16 cellular contexts compared by ENCODE assay signal in the genomic region with DNA sequence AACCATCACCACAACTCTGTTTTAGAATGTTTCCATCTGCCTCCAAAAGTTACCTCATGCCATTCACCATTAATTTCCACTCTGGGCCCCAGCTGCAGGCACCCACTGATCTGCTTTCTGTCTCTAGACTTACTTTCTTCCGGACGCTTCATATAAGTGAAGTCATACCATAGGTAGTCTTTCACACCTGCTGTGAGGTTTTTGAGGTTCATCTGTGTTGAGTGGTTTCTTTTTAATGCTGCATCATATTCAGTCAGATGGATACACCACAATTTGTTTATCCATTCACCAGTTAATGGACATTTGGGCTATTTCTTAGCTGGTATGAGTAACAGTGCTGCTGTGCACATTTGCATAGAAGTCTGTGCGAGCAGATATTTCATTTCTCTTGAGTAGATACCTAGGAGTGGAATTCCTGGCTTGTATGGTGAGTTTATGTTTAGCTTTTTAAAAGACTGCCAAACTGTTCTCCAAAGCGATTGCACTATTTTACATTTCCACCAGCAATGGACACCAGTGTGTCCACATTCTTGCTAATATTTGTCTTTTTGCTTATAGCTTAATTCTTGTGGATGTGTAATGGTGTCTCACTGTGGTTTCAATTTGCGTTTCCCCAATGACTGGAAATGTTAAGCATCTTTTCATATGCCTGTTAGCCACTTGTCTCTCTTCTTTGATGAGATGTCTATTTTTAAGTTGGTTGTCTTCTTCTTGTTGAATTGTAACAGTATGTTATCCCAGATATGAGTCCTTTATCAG. TPM values are rescaled to one million over a fixed set of nuclear protein-coding genes. Genes with fewer than 3 reads are reported as not detected.
A peak's percentile ranks its signal among the peaks of the same experiment; 100 is the strongest.
DNase-seq lines count a peak whose midpoint lies in the region; ATAC-seq, FAIRE-seq and TF ChIP-seq lines count a peak whose summit lies in the region.
"Had no signal": no experiment of that assay in that cellular context is flagged by ENCODE, and none has a peak within 500 bp of the region (broad histone marks: within the 10 kb centered on the region; RNA-seq: fewer than 3 reads in every experiment).

No MANE protein-coding gene starts in this region.

- peaks cover 4% of the 10 kb centered on the region for H3K36me3 Mint-ChIP-seq in activated CD4-positive, alpha-beta T cell treated with anti-CD3 and anti-CD28 coated beads for 36 hours (ENCODE audit: low read depth)

- DNase-seq in activated CD4-positive, alpha-beta T cell treated with anti-CD3 and anti-CD28 coated beads for 36 hours = peak; percentile 23
- no peak for DNase-seq in activated CD4-positive, alpha-beta T cell treated with anti-CD3 and anti-CD28 coated beads, Interleukin-2, amount 50 U/mL, for 1 hour
- DNase-seq in H54 (ENCODE audit: insufficient read length, low spot score) (no peak), germinal center (ENCODE audit: low spot score) (peak; percentile 34), SHP77 treated with DMSO at 0.1 percent for 48 hours (lab: John Stamatoyannopoulos, UW) (no peak), GF-D8 (lab: John Stamatoyannopoulos, UW) (no peak), COLO668 (lab: John Stamatoyannopoulos, UW; ENCODE audit: unreplicated experiment) (no peak)
- DNase-seq: 8988T; anterior cingulate cortex; KG1; NCI-H345; stimulated activated CD8-positive, alpha-beta memory T cell treated with anti-CD3 and anti-CD28 coated beads, Interleukin-4, amount 100 ng/mL, for 48 hours had no signal

- no peaks in the 10 kb centered on the region for H3K9me3 Mint-ChIP-seq in activated CD4-positive, alpha-beta T cell treated with anti-CD3 and anti-CD28 coated beads for 36 hours (ENCODE audit: low read depth)
- H3K9me3 Mint-ChIP-seq: GM23338 had no signal

- peaks cover 8% of the 10 kb centered on the region for H3K4me1 Mint-ChIP-seq in activated CD4-positive, alpha-beta T cell treated with anti-CD3 and anti-CD28 coated beads for 36 hours

- ATAC-seq in activated CD4-positive, alpha-beta T cell treated with anti-CD3 and anti-CD28 coated beads for 36 hours = peak; percentile 69
- ATAC-seq in HG03558 (IDR thresholded peaks at IDR 0.05; ENCODE audit: extremely low read depth, unreplicated experiment) = peak; percentile 65
- ATAC-seq: SK-N-SH treated with all-trans-retinoic acid at 6 μM for 48 hours had no signal

- POLR2A ChIA-PET in activated CD4-positive, alpha-beta T cell treated with anti-CD3 and anti-CD28 coated beads for 36 hours (lab: Charles Lee) = no interaction called here

- CTCF ChIA-PET in activated CD4-positive, alpha-beta T cell treated with anti-CD3 and anti-CD28 coated beads for 36 hours (lab: Charles Lee) = interaction anchor here (0.7 kb wide), 2 partner anchors 10 to 22 kb away, joined by 3 to 6 read pairs; no protein-coding TSS in a partner anchor

- H3K27me3 Mint-ChIP-seq in activated CD4-positive, alpha-beta T cell treated with anti-CD3 and anti-CD28 coated beads for 36 hours = no peaks in the 10 kb centered on the region

- intact Hi-C loops in activated CD4-positive, alpha-beta T cell treated with anti-CD3 and anti-CD28 coated beads for 36 hours (cut with DNase I, micrococcal nuclease) = no loop called here

- peak; percentile 43 for FAIRE-seq in H54 (lab: Jason Lieb, UNC)
- FAIRE-seq: endothelial cell of umbilical vein had no signal

- H3K4me3 Mint-ChIP-seq in activated CD4-positive, alpha-beta T cell treated with anti-CD3 and anti-CD28 coated beads for 36 hours = no peak overlapping the region
- H3K4me3 Mint-ChIP-seq: GM23338 had no signal

- no peak for TF ChIP-seq POLR2A in H54 (IDR thresholded peaks at IDR 0.05; ENCODE audit: low read depth, low read length)

- H3K27ac Mint-ChIP-seq in activated CD4-positive, alpha-beta T cell treated with anti-CD3 and anti-CD28 coated beads for 36 hours = no peak overlapping the region
- H3K27ac Mint-ChIP-seq: GM23338 had no signal

RNA-seq across cellular contexts. Expression of gene ZFYVE21, which starts 48.3 kb away (rescaled TPM):
- 10 to 100 TPM; 10.1 to 12.7 TPM for total RNA-seq in activated CD4-positive, alpha-beta T cell treated with anti-CD3 and anti-CD28 coated beads for 36 hours

RNA-seq across cellular contexts. Expression of gene XRCC3, which starts 48.7 kb away (rescaled TPM):
- 10 to 100 TPM; 43.7 to 46.9 TPM for total RNA-seq in activated CD4-positive, alpha-beta T cell treated with anti-CD3 and anti-CD28 coated beads for 36 hours

Comparison
In these comparisons a context has a peak if more than half of its experiments do, and no peak if none do; other contexts are left out.
1. DNase-seq: peak in activated CD4-positive, alpha-beta T cell treated with anti-CD3 and anti-CD28 coated beads for 36 hours (single experiment) and germinal center (single experiment); none in activated CD4-positive, alpha-beta T cell treated with anti-CD3 and anti-CD28 coated beads, Interleukin-2, amount 50 U/mL, for 1 hour (single experiment), H54 (single experiment), SHP77 treated with DMSO at 0.1 percent for 48 hours (single experiment), GF-D8 (single experiment) and COLO668 (single experiment).